Comparison of ENCODE assay signal across 12 cellular contexts in the genomic region with DNA sequence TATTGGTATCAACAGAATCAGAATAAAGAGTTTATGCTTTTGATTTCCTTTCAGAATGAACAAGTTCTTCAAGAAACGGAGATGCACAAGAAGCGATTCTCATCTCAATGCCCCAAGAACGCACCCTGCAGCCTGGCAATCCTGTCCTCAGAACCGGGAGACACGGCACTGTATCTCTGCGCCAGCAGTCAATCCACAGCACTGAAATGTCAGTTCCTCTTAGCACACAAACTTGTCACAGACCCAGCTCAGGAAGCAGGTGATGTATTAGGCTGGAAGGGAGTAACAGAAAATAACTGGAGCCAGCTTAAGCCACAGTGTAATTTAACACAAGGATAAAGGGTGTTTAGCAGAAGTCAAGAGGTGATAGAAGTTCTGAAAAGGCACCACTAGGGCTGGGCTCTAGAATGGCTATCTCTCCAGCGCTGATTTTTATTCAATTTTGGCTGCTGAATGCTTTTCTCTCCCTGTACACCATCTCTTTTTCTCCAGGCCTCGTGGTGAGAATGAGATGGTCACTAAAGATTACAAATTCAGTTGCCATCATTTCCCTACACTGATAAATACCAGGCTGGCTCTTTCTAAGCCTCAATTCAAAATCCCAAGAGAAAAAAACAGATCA.
A peak's percentile ranks its signal among the peaks of the same experiment; 100 is the strongest.
DNase-seq lines count a peak whose midpoint lies in the region; TF ChIP-seq lines count a peak whose summit lies in the region.
"Had no signal": no experiment of that assay in that cellular context is flagged by ENCODE, and none has a peak within 500 bp of the region (broad histone marks: within the 10 kb centered on the region; RNA-seq: fewer than 3 reads in every experiment).

No MANE protein-coding gene starts in this region.

- in situ Hi-C loops in G401 (cut with HindIII; ENCODE audit: low sequenced_read_pairs) (no loop called here), transverse colon (cut with MboI; ENCODE audit: low pct_ligation_motif_present in 1 of 4, low pct_unique_long_range_greater_than_20kb in 1 of 4, low sequenced_read_pairs in 3 of 4) (loop anchor here in 2 of 4 donors (25.0 kb wide), 2 partner anchors 141 to 566 kb away; a partner anchor contains a TSS)

- H3K9me3 Mint-ChIP-seq in dendritic cell treated with granulocyte-macrophage colony-stimulating factor and Interleukin-4, amounts not matched to agents 40 ng/mL and 50 ng/mL, for 4 days: no peaks in the 10 kb centered on the region

- H3K36me3 ChIP-seq in BLaER1 treated with 17β-estradiol and CSF1 and Interleukin-3, amounts not matched to agents 10 nM and 100 nM: no peaks in the 10 kb centered on the region
- no peaks in the 10 kb centered on the region for H3K36me3 ChIP-seq in transverse colon
- H3K36me3 ChIP-seq: vagina had no signal

- H3K27me3 Mint-ChIP-seq in dendritic cell treated with granulocyte-macrophage colony-stimulating factor and Interleukin-4, amounts not matched to agents 40 ng/mL and 50 ng/mL, for 4 days: peaks cover 22% of the 10 kb centered on the region

- no peak overlapping the region for H3K27ac ChIP-seq in BLaER1 treated with 17β-estradiol and CSF1 and Interleukin-3, amounts not matched to agents 10 nM and 100 nM
- H3K27ac ChIP-seq in transverse colon: no peak overlapping the region
- H3K27ac ChIP-seq: vagina had no signal

- no peak for TF ChIP-seq EP300 in transverse colon (IDR thresholded peaks at IDR 0.05; ENCODE audit: low read depth)

- peaks cover 16 to 28% (median 22%) of the 10 kb centered on the region in 11 experiments; a peak in 21 of 22 replicates for H3K27me3 ChIP-seq in BLaER1 treated with 17β-estradiol and CSF1 and Interleukin-3, amounts not matched to agents 10 nM and 100 nM
- H3K27me3 ChIP-seq in transverse colon: peaks cover 30% of the 10 kb centered on the region
- H3K27me3 ChIP-seq: vagina had no signal

- WGBS in transverse colon (ENCODE audit: low coverage in 1 of 2), 2 donors: 52 to 65% methylated on average over 2 to 8 of the region's 8 CpGs

- DNase-seq in G401 (ENCODE audit: low spot score): peak; percentile 88
- peak; percentile 37 for DNase-seq in RPMI8226
- DNase-seq in germinal center (ENCODE audit: low spot score): no peak
- no peak for DNase-seq in activated CD8-positive, alpha-beta memory T cell treated with anti-CD3 and anti-CD28 coated beads, Interleukin-2, amount 50 U/mL, for 48 hours
- no peak for DNase-seq in globus pallidus (ENCODE audit: low spot score)
- DNase-seq in transverse colon: no peak
- DNase-seq: activated effector memory CD4-positive, alpha-beta T cell treated with Interleukin-2 at 50 U/mL for 16 hours; islet precursor cell had no signal

- no peak for TF ChIP-seq POLR2A in transverse colon (IDR thresholded peaks at IDR 0.05)

- no peaks in the 10 kb centered on the region; a peak in 1 of 22 replicates for H3K9me3 ChIP-seq in BLaER1 treated with 17β-estradiol and CSF1 and Interleukin-3, amounts not matched to agents 10 nM and 100 nM (replicated peaks in 1 of 11)
- H3K9me3 ChIP-seq in transverse colon: no peaks in the 10 kb centered on the region
- H3K9me3 ChIP-seq: vagina had no signal

- no peak overlapping the region for H3K27ac Mint-ChIP-seq in dendritic cell treated with granulocyte-macrophage colony-stimulating factor and Interleukin-4, amounts not matched to agents 40 ng/mL and 50 ng/mL, for 4 days

- H3K4me3 ChIP-seq in BLaER1 treated with 17β-estradiol and CSF1 and Interleukin-3, amounts not matched to agents 10 nM and 100 nM: 0 out of 20 replicates have a peak overlapping the region, but pooled peaks of 1 of the 10 experiments have one; percentile 11
- H3K4me3 ChIP-seq in transverse colon: no peak overlapping the region
- H3K4me3 ChIP-seq: smooth muscle cell, vagina had no signal

- H4K20me1 ChIP-seq in BLaER1 treated with 17β-estradiol and CSF1 and Interleukin-3, amounts not matched to agents 10 nM and 100 nM: no peaks in the 10 kb centered on the region

- peaks cover 14% of the 10 kb centered on the region for H3K4me1 Mint-ChIP-seq in dendritic cell treated with granulocyte-macrophage colony-stimulating factor and Interleukin-4, amounts not matched to agents 40 ng/mL and 50 ng/mL, for 4 days (ENCODE audit: low read depth)

- peak overlapping the region; percentile 18 to 68 (median 41); a peak in 20 of 22 replicates for H3K4me2 ChIP-seq in BLaER1 treated with 17β-estradiol and CSF1 and Interleukin-3, amounts not matched to agents 10 nM and 100 nM
- H3K4me2 ChIP-seq: smooth muscle cell had no signal

- peaks cover 0 to 14% (median 10%) of the 10 kb centered on the region in 10 experiments; a peak in 10 of 20 replicates for H3K4me1 ChIP-seq in BLaER1 treated with 17β-estradiol and CSF1 and Interleukin-3, amounts not matched to agents 10 nM and 100 nM
- H3K4me1 ChIP-seq in transverse colon: no peaks in the 10 kb centered on the region
- H3K4me1 ChIP-seq: vagina had no signal

- intact Hi-C loops in dendritic cell treated with granulocyte-macrophage colony-stimulating factor and Interleukin-4, amounts not matched to agents 40 ng/mL and 50 ng/mL, for 4 days (cut with micrococcal nuclease): no loop called here
- intact Hi-C loops in transverse colon (cut with DNase I; ENCODE audit: low total_unique reads): no loop called here

- H3K9ac ChIP-seq in BLaER1 treated with 17β-estradiol and CSF1 and Interleukin-3, amounts not matched to agents 10 nM and 100 nM: no peak overlapping the region

- H3K4me3 Mint-ChIP-seq in dendritic cell treated with granulocyte-macrophage colony-stimulating factor and Interleukin-4, amounts not matched to agents 40 ng/mL and 50 ng/mL, for 4 days: peak overlapping the region; percentile 17

- no peaks in the 10 kb centered on the region for H3K36me3 Mint-ChIP-seq in dendritic cell treated with granulocyte-macrophage colony-stimulating factor and Interleukin-4, amounts not matched to agents 40 ng/mL and 50 ng/mL, for 4 days (ENCODE audit: low read depth)

- TF ChIP-seq CTCF in transverse colon (IDR thresholded peaks at IDR 0.05): no peak

Comparison
In these comparisons a context has a peak if more than half of its experiments do, and no peak if none do; other contexts are left out.
1. DNase-seq: peak in G401 (single experiment) and RPMI8226 (single experiment); none in germinal center (single experiment), activated CD8-positive, alpha-beta memory T cell treated with anti-CD3 and anti-CD28 coated beads, Interleukin-2, amount 50 U/mL, for 48 hours (single experiment), globus pallidus (single experiment) and transverse colon (single experiment).